16 cellular contexts compared by ENCODE assay signal in genomic region chr6:33451606-33452005, GRCh38. TPM values are rescaled to one million over a fixed set of nuclear protein-coding genes. Genes with fewer than 3 reads are reported as not detected.
DNase-seq lines count a peak whose midpoint lies in the region; ATAC-seq and TF ChIP-seq lines count a peak whose summit lies in the region.
"Had no signal": no experiment of that assay in that cellular context is flagged by ENCODE, and none has a peak within 500 bp of the region (broad histone marks: within the 10 kb centered on the region; RNA-seq: fewer than 3 reads in every experiment).

No MANE protein-coding gene starts in this region.

- intact Hi-C loops in dendritic cell treated with granulocyte-macrophage colony-stimulating factor and Interleukin-4, amounts not matched to agents 40 ng/mL and 50 ng/mL, for 4 days (cut with micrococcal nuclease), result loop anchor here (5.0 kb wide), 2 partner anchors 39 to 121 kb away; partner anchors contain the start of gene PHF1
- intact Hi-C loops in colonic mucosa (cut with DNase I), result no loop called here

- no peak for ATAC-seq in CD4-positive, CD25-positive, alpha-beta regulatory T cell (ENCODE audit: low read depth in 2 of 2)
- no peak for ATAC-seq in natural killer cell treated with Interleukin-12 subunit alpha and Interleukin-12 subunit beta and Interleukin-15 and Interleukin-18, amount 100 ng/mL, for 72 hours

- H3K9me3 Mint-ChIP-seq in CD4-positive, CD25-positive, alpha-beta regulatory T cell, result peaks cover 0 to 2% (median 0%) of the 10 kb centered on the region in 7 donors
- no peaks in the 10 kb centered on the region for H3K9me3 Mint-ChIP-seq in dendritic cell treated with granulocyte-macrophage colony-stimulating factor and Interleukin-4, amounts not matched to agents 40 ng/mL and 50 ng/mL, for 4 days
- no peaks in the 10 kb centered on the region for H3K9me3 Mint-ChIP-seq in nephron progenitor cell
- H3K9me3 Mint-ChIP-seq in natural killer cell treated with Interleukin-12 subunit alpha and Interleukin-12 subunit beta and Interleukin-15 and Interleukin-18, amount 100 ng/mL, for 72 hours, result no peaks in the 10 kb centered on the region

- H3K36me3 Mint-ChIP-seq in CD4-positive, CD25-positive, alpha-beta regulatory T cell, result peaks cover 22% of the 10 kb centered on the region
- H3K36me3 Mint-ChIP-seq in dendritic cell treated with granulocyte-macrophage colony-stimulating factor and Interleukin-4, amounts not matched to agents 40 ng/mL and 50 ng/mL, for 4 days (ENCODE audit: low read depth), result peaks cover 63% of the 10 kb centered on the region
- H3K36me3 Mint-ChIP-seq in nephron progenitor cell (ENCODE audit: low read depth), result peaks cover 52% of the 10 kb centered on the region
- no peaks in the 10 kb centered on the region for H3K36me3 Mint-ChIP-seq in natural killer cell treated with Interleukin-12 subunit alpha and Interleukin-12 subunit beta and Interleukin-15 and Interleukin-18, amount 100 ng/mL, for 72 hours

- no peaks in the 10 kb centered on the region for H3K27me3 Mint-ChIP-seq in CD4-positive, CD25-positive, alpha-beta regulatory T cell
- H3K27me3 Mint-ChIP-seq in dendritic cell treated with granulocyte-macrophage colony-stimulating factor and Interleukin-4, amounts not matched to agents 40 ng/mL and 50 ng/mL, for 4 days, result no peaks in the 10 kb centered on the region
- H3K27me3 Mint-ChIP-seq in nephron progenitor cell (ENCODE audit: low read depth, poor library complexity), result no peaks in the 10 kb centered on the region
- no peaks in the 10 kb centered on the region for H3K27me3 Mint-ChIP-seq in natural killer cell treated with Interleukin-12 subunit alpha and Interleukin-12 subunit beta and Interleukin-15 and Interleukin-18, amount 100 ng/mL, for 72 hours

- H3K4me1 Mint-ChIP-seq in CD4-positive, CD25-positive, alpha-beta regulatory T cell, result peaks cover 11 to 49% (median 25%) of the 10 kb centered on the region in 4 donors
- peaks cover 84% of the 10 kb centered on the region for H3K4me1 Mint-ChIP-seq in dendritic cell treated with granulocyte-macrophage colony-stimulating factor and Interleukin-4, amounts not matched to agents 40 ng/mL and 50 ng/mL, for 4 days (ENCODE audit: low read depth)
- peaks cover 25% of the 10 kb centered on the region for H3K4me1 Mint-ChIP-seq in nephron progenitor cell
- peaks cover 20 to 52% of the 10 kb centered on the region in 2 donors for H3K4me1 Mint-ChIP-seq in natural killer cell treated with Interleukin-12 subunit alpha and Interleukin-12 subunit beta and Interleukin-15 and Interleukin-18, amount 100 ng/mL, for 72 hours (ENCODE audit: low read depth in 2 of 2)

- no peaks in the 10 kb centered on the region for H3K27me3 ChIP-seq in CD4-positive, CD25-positive, alpha-beta regulatory T cell (ENCODE audit: control insufficient read depth, insufficient read depth, low read length)
- no peaks in the 10 kb centered on the region for H3K27me3 ChIP-seq in colonic mucosa
- H3K27me3 ChIP-seq: Peyer's patch had no signal

- H3K9me3 ChIP-seq in CD4-positive, CD25-positive, alpha-beta regulatory T cell (ENCODE audit: control insufficient read depth in 2 of 2, low read length in 2 of 2), result no peaks in the 10 kb centered on the region
- H3K9me3 ChIP-seq in colonic mucosa, result no peaks in the 10 kb centered on the region
- H3K9me3 ChIP-seq: Peyer's patch had no signal

- H3K4me3 Mint-ChIP-seq in CD4-positive, CD25-positive, alpha-beta regulatory T cell, result peak overlapping the region in 1 of 4 donors; percentile 61
- H3K4me3 Mint-ChIP-seq in dendritic cell treated with granulocyte-macrophage colony-stimulating factor and Interleukin-4, amounts not matched to agents 40 ng/mL and 50 ng/mL, for 4 days, result no peak overlapping the region
- H3K4me3 Mint-ChIP-seq in nephron progenitor cell, result peak overlapping the region; percentile 15
- no peak overlapping the region for H3K4me3 Mint-ChIP-seq in natural killer cell treated with Interleukin-12 subunit alpha and Interleukin-12 subunit beta and Interleukin-15 and Interleukin-18, amount 100 ng/mL, for 72 hours

- DNase-seq in NCI-H345 treated with DMSO at 0.1 percent for 48 hours (lab: John Stamatoyannopoulos, UW; ENCODE audit: unreplicated experiment), result peak; percentile 32
- DNase-seq in NCI-H345 (lab: John Stamatoyannopoulos, UW), result no peak
- no peak for DNase-seq in CD4-positive, CD25-positive, alpha-beta regulatory T cell
- no peak for DNase-seq in nephron progenitor cell
- no peak for DNase-seq in NK-92 treated with Interleukin-12 subunit alpha and Interleukin-12 subunit beta, amount 100 ng/mL, for 24 hours (lab: John Stamatoyannopoulos, UW)
- no peak for DNase-seq in colonic mucosa
- DNase-seq in natural killer cell treated with Interleukin-12 subunit alpha and Interleukin-12 subunit beta and Interleukin-15 and Interleukin-18, amount 100 ng/mL, for 72 hours (ENCODE audit: low spot score), result no peak
- DNase-seq: GF-D8, NCI-H1105 treated with DMSO at 0.1 percent for 48 hours, NCI-H187, NCI-H510A, SIG-M5 had no signal

- H3K4me3 ChIP-seq in CD4-positive, CD25-positive, alpha-beta regulatory T cell (ENCODE audit: low read depth, low read length), result no peak overlapping the region
- no peak overlapping the region for H3K4me3 ChIP-seq in colonic mucosa
- H3K4me3 ChIP-seq: Peyer's patch had no signal

- H3K36me3 ChIP-seq in CD4-positive, CD25-positive, alpha-beta regulatory T cell (ENCODE audit: control insufficient read depth, insufficient read depth, low read length), result peaks cover 18% of the 10 kb centered on the region
- no peaks in the 10 kb centered on the region for H3K36me3 ChIP-seq in colonic mucosa
- H3K36me3 ChIP-seq: Peyer's patch had no signal

- peaks cover 28% of the 10 kb centered on the region for H3K4me1 ChIP-seq in CD4-positive, CD25-positive, alpha-beta regulatory T cell (ENCODE audit: control insufficient read depth, insufficient read depth, low read length, poor library complexity, severe bottlenecking)
- no peaks in the 10 kb centered on the region for H3K4me1 ChIP-seq in colonic mucosa

- TF ChIP-seq CTCF in nephron progenitor cell (IDR thresholded peaks at IDR 0.05) (no peak), colonic mucosa (IDR thresholded peaks at IDR 0.05) (no peak)

- peak overlapping the region; percentile 70 for H3K27ac ChIP-seq in CD4-positive, CD25-positive, alpha-beta regulatory T cell (ENCODE audit: insufficient read depth, low read length, poor library complexity, severe bottlenecking)
- no peak overlapping the region for H3K27ac ChIP-seq in colonic mucosa
- H3K27ac ChIP-seq: C4-2B, KMS-11, Peyer's patch had no signal

- no peak overlapping the region for H3K9ac ChIP-seq in colonic mucosa (ENCODE audit: low read depth in 2 of 2, low read length in 2 of 2)
- H3K9ac ChIP-seq: KMS-11 had no signal

- H3K27ac Mint-ChIP-seq in CD4-positive, CD25-positive, alpha-beta regulatory T cell, result peak overlapping the region; percentile 17 to 90 (median 79)
- H3K27ac Mint-ChIP-seq in dendritic cell treated with granulocyte-macrophage colony-stimulating factor and Interleukin-4, amounts not matched to agents 40 ng/mL and 50 ng/mL, for 4 days, result peak overlapping the region; percentile 69
- peak overlapping the region; percentile 92 for H3K27ac Mint-ChIP-seq in nephron progenitor cell
- no peak overlapping the region for H3K27ac Mint-ChIP-seq in natural killer cell treated with Interleukin-12 subunit alpha and Interleukin-12 subunit beta and Interleukin-15 and Interleukin-18, amount 100 ng/mL, for 72 hours

RNA-seq across cellular contexts. Expression of gene ZBTB9, which starts 2.8 kb away (rescaled TPM):
- total RNA-seq in CD4-positive, CD25-positive, alpha-beta regulatory T cell, result 8.6 TPM
- 10 to 100 TPM in 1 of 4 donors, 1 to 10 TPM in 3; 4.5 to 11.7 (median 6.8) TPM for polyA plus RNA-seq in CD4-positive, CD25-positive, alpha-beta regulatory T cell
- total RNA-seq in colonic mucosa, result 1 to 10 TPM; 4.8 to 8.1 TPM
- 10 to 100 TPM; 10.9 to 25.4 TPM for total RNA-seq in natural killer cell treated with Interleukin-12 subunit alpha and Interleukin-12 subunit beta and Interleukin-15 and Interleukin-18, amount 100 ng/mL, for 72 hours

RNA-seq across cellular contexts. Expression of gene SYNGAP1, which starts 31.7 kb away (rescaled TPM):
- 81.4 TPM for total RNA-seq in CD4-positive, CD25-positive, alpha-beta regulatory T cell
- polyA plus RNA-seq in CD4-positive, CD25-positive, alpha-beta regulatory T cell, result under 1 TPM; 0.48 to 0.82 (median 0.63) TPM
- 10 to 100 TPM in 1 of 2 donors, 1 to 10 TPM in 1; 5.3 to 10.4 TPM for total RNA-seq in colonic mucosa
- 10 to 100 TPM; 17.7 to 77.0 TPM for total RNA-seq in natural killer cell treated with Interleukin-12 subunit alpha and Interleukin-12 subunit beta and Interleukin-15 and Interleukin-18, amount 100 ng/mL, for 72 hours

RNA-seq across cellular contexts. Expression of gene CUTA, which starts 33.7 kb away (rescaled TPM):
- total RNA-seq in CD4-positive, CD25-positive, alpha-beta regulatory T cell, result 202 TPM
- 100 to 1,000 TPM; 435 to 529 (median 489) TPM for polyA plus RNA-seq in CD4-positive, CD25-positive, alpha-beta regulatory T cell
- 100 to 1,000 TPM; 145 to 172 TPM for total RNA-seq in colonic mucosa
- total RNA-seq in natural killer cell treated with Interleukin-12 subunit alpha and Interleukin-12 subunit beta and Interleukin-15 and Interleukin-18, amount 100 ng/mL, for 72 hours, result 100 to 1,000 TPM; 106 to 156 TPM

RNA-seq across cellular contexts. Expression of gene PHF1, which starts 40.8 kb away (rescaled TPM):
- total RNA-seq in CD4-positive, CD25-positive, alpha-beta regulatory T cell, result 403 TPM
- polyA plus RNA-seq in CD4-positive, CD25-positive, alpha-beta regulatory T cell, result 10 to 100 TPM; 41.5 to 72.2 (median 64.1) TPM
- 10 to 100 TPM; 21.9 to 39.5 TPM for total RNA-seq in colonic mucosa
- total RNA-seq in natural killer cell treated with Interleukin-12 subunit alpha and Interleukin-12 subunit beta and Interleukin-15 and Interleukin-18, amount 100 ng/mL, for 72 hours, result 10 to 100 TPM; 46.5 to 66.6 TPM

RNA-seq across cellular contexts. Expression of gene KIFC1, which starts 60.0 kb away (rescaled TPM):
- 8.7 TPM for total RNA-seq in CD4-positive, CD25-positive, alpha-beta regulatory T cell
- polyA plus RNA-seq in CD4-positive, CD25-positive, alpha-beta regulatory T cell, result 1 to 10 TPM in 3 of 4 donors, under 1 TPM in 1; 0.41 to 3.9 (median 1.3) TPM
- 10 to 100 TPM; 15.8 to 74.6 TPM for total RNA-seq in colonic mucosa
- 100 to 1,000 TPM in 1 of 2 donors, 10 to 100 TPM in 1; 52.9 to 115 TPM for total RNA-seq in natural killer cell treated with Interleukin-12 subunit alpha and Interleukin-12 subunit beta and Interleukin-15 and Interleukin-18, amount 100 ng/mL, for 72 hours

Comparison
In these comparisons a context has a peak if more than half of its experiments do, and no peak if none do; other contexts are left out.
1. H3K27ac Mint-ChIP-seq: peak in CD4-positive, CD25-positive, alpha-beta regulatory T cell (3 of 3), dendritic cell treated with granulocyte-macrophage colony-stimulating factor and Interleukin-4, amounts not matched to agents 40 ng/mL and 50 ng/mL, for 4 days (single experiment) and nephron progenitor cell (single experiment); none in natural killer cell treated with Interleukin-12 subunit alpha and Interleukin-12 subunit beta and Interleukin-15 and Interleukin-18, amount 100 ng/mL, for 72 hours (0 of 2).